Comparison of ENCODE assay signal across 9 cellular contexts in genomic region chr19:54172764-54173699, GRCh38. TPM values are rescaled to one million over a fixed set of nuclear protein-coding genes. Genes with fewer than 3 reads are reported as not detected.
DNase-seq lines count a peak whose midpoint lies in the region; ATAC-seq and TF ChIP-seq lines count a peak whose summit lies in the region.
"Had no signal": no experiment of that assay in that cellular context is flagged by ENCODE, and none has a peak within 500 bp of the region (broad histone marks: within the 10 kb centered on the region; RNA-seq: fewer than 3 reads in every experiment).

TMC4 (minus strand) TSS chr19:54173160; CDS start chr19:54173117, 43 bp downstream.

- H3K9me3 ChIP-seq in ES-I3 (ENCODE audit: control insufficient read depth, insufficient read depth, low read length) (no peaks in the 10 kb centered on the region), endocrine pancreas (ENCODE audit: control insufficient read depth, low read length) (no peaks in the 10 kb centered on the region), spleen (no peaks in the 10 kb centered on the region)

- TF ChIP-seq CTCF in neural crest cell (conservative IDR thresholded peaks at IDR 0.05) (no peak), spleen (IDR thresholded peaks at IDR 0.05 in 8 of 11, conservative IDR thresholded peaks at IDR 0.05 in 3 of 11) (peak in 2 of 11 experiments; percentile 6 to 18)

- peak within 1 kb of the TSS; percentile 69 for H3K4me3 Mint-ChIP-seq in neural crest cell
- no peak within 1 kb of the TSS for H3K4me3 Mint-ChIP-seq in activated naive CD8-positive, alpha-beta T cell treated with anti-CD3 and anti-CD28 coated beads, Interleukin-2, amount 50 U/mL, for 24 hours
- H3K4me3 Mint-ChIP-seq: activated naive CD4-positive, alpha-beta T cell treated with anti-CD3 and anti-CD28 coated beads, Interleukin-2, amount 50 U/mL, for 24 hours had no signal

- H3K27me3 ChIP-seq in endocrine pancreas (ENCODE audit: control insufficient read depth, insufficient read depth, low read length) (no peaks in the 10 kb centered on the region), spleen (replicated peaks in 1 of 7) (peaks cover 0 to 22% (median 2%) of the 10 kb centered on the region in 7 donors)

- peak; percentile 67 for DNase-seq in NCI-H2107 treated with DMSO at 0.1 percent for 48 hours (lab: John Stamatoyannopoulos, UW; ENCODE audit: unreplicated experiment)
- no peak for DNase-seq in neural crest cell (ENCODE audit: low read depth, low spot score)
- DNase-seq in activated naive CD8-positive, alpha-beta T cell treated with anti-CD3 and anti-CD28 coated beads, Interleukin-2, amount 50 U/mL, for 24 hours: no peak
- DNase-seq in spleen: no peak
- no peak for DNase-seq in SK-N-DZ (ENCODE audit: low spot score)

- peaks cover under 1% of the 10 kb centered on the region for H3K36me3 Mint-ChIP-seq in neural crest cell (ENCODE audit: low read depth)
- H3K36me3 Mint-ChIP-seq in activated naive CD8-positive, alpha-beta T cell treated with anti-CD3 and anti-CD28 coated beads, Interleukin-2, amount 50 U/mL, for 24 hours (ENCODE audit: low read depth): peaks cover 9% of the 10 kb centered on the region

- no peak within 1 kb of the TSS for H3K27ac Mint-ChIP-seq in neural crest cell (ENCODE audit: unreplicated experiment)
- H3K27ac Mint-ChIP-seq in activated naive CD8-positive, alpha-beta T cell treated with anti-CD3 and anti-CD28 coated beads, Interleukin-2, amount 50 U/mL, for 24 hours: no peak within 1 kb of the TSS

- 28 to 38% (median 35%) methylated on average over 20 to 24 of the region's 24 CpGs for WGBS in spleen, 5 donors

- intact Hi-C loops in spleen (cut with DNase I; ENCODE audit: low total_unique reads): no loop called here

- peaks cover under 1% of the 10 kb centered on the region for H3K4me1 Mint-ChIP-seq in neural crest cell
- H3K4me1 Mint-ChIP-seq in activated naive CD8-positive, alpha-beta T cell treated with anti-CD3 and anti-CD28 coated beads, Interleukin-2, amount 50 U/mL, for 24 hours: peaks cover 5% of the 10 kb centered on the region
- H3K4me1 Mint-ChIP-seq: activated naive CD4-positive, alpha-beta T cell treated with anti-CD3 and anti-CD28 coated beads, Interleukin-2, amount 50 U/mL, for 24 hours had no signal

- peaks cover 10% of the 10 kb centered on the region for H3K27me3 Mint-ChIP-seq in neural crest cell (ENCODE audit: low read depth)
- no peaks in the 10 kb centered on the region for H3K27me3 Mint-ChIP-seq in activated naive CD8-positive, alpha-beta T cell treated with anti-CD3 and anti-CD28 coated beads, Interleukin-2, amount 50 U/mL, for 24 hours
- H3K27me3 Mint-ChIP-seq: activated naive CD4-positive, alpha-beta T cell treated with anti-CD3 and anti-CD28 coated beads, Interleukin-2, amount 50 U/mL, for 24 hours had no signal

- H3K4me3 ChIP-seq in endocrine pancreas (ENCODE audit: control insufficient read depth, insufficient read depth, low read length) (peak within 1 kb of the TSS; percentile 5), spleen (no peak within 1 kb of the TSS)

- no peak for TF ChIP-seq POLR2A in spleen (IDR thresholded peaks at IDR 0.05)

- no peaks in the 10 kb centered on the region for H3K9me3 Mint-ChIP-seq in neural crest cell
- no peaks in the 10 kb centered on the region for H3K9me3 Mint-ChIP-seq in activated naive CD8-positive, alpha-beta T cell treated with anti-CD3 and anti-CD28 coated beads, Interleukin-2, amount 50 U/mL, for 24 hours
- H3K9me3 Mint-ChIP-seq: activated naive CD4-positive, alpha-beta T cell treated with anti-CD3 and anti-CD28 coated beads, Interleukin-2, amount 50 U/mL, for 24 hours had no signal

- no peak within 1 kb of the TSS for H3K27ac ChIP-seq in spleen

- H3K36me3 ChIP-seq in ES-I3 (ENCODE audit: insufficient read depth, low read length): no peaks in the 10 kb centered on the region
- H3K36me3 ChIP-seq in endocrine pancreas (ENCODE audit: control insufficient read depth, insufficient read depth, low read length): no peaks in the 10 kb centered on the region
- H3K36me3 ChIP-seq in spleen: peaks cover 0 to 38% (median 1%) of the 10 kb centered on the region in 6 donors

- ATAC-seq in activated naive CD8-positive, alpha-beta T cell treated with anti-CD3 and anti-CD28 coated beads, Interleukin-2, amount 50 U/mL, for 24 hours: no peak
- ATAC-seq in GM21447 (IDR thresholded peaks at IDR 0.05; ENCODE audit: unreplicated experiment): no peak

- H3K4me1 ChIP-seq in ES-I3 (ENCODE audit: insufficient read depth, low read length) (peaks cover 5% of the 10 kb centered on the region; the same call in 1 of the 2 replicates), endocrine pancreas (ENCODE audit: control insufficient read depth, insufficient read depth, low read length) (no peaks in the 10 kb centered on the region), spleen (peaks cover 5 to 30% (median 20%) of the 10 kb centered on the region in 6 donors)

- peak within 1 kb of the TSS; percentile 72 for H3K9ac ChIP-seq in ES-I3 (ENCODE audit: low read depth, low read length)
- peak within 1 kb of the TSS; percentile 73 for H3K9ac ChIP-seq in endocrine pancreas (ENCODE audit: control insufficient read depth, insufficient read depth, low read length)

RNA-seq across cellular contexts. Expression of gene TMC4, which starts in this region (rescaled TPM):
- total RNA-seq in neural crest cell: 0.28 TPM in 1 of 2 replicates, not detected in the other
- 1 to 10 TPM in 3 of 7 donors, under 1 TPM in 2, not detected in 2; 0.51 to 4.0 (median 1.0) TPM for total RNA-seq in spleen
- polyA plus RNA-seq in spleen: under 1 TPM; 0.12 to 0.86 (median 0.22) TPM
- not detected in 2 replicates for polyA plus RNA-seq in SK-N-DZ (2014; cell fraction: cytosol; rRNA removed)
- not detected in 2 replicates for polyA plus RNA-seq in SK-N-DZ (2014; cell fraction: nucleus; rRNA removed)
